In genomic region chrX:102604327-102604726, GRCh38 we compare ENCODE assay signal across 2 cellular contexts.
TF ChIP-seq lines count a peak whose summit lies in the region.

No MANE protein-coding gene starts in this region.

TF ChIP-seq in GM12878, 131 proteins besides CTCF, POLR2A, EP300 and RAD21:
- TF ChIP-seq SMC3 (IDR thresholded peaks at IDR 0.05; ENCODE audit: borderline replicate concordance, low read length) (no peak), NFXL1 (IDR thresholded peaks at IDR 0.05; ENCODE audit: borderline replicate concordance) (no peak), ZBED1 (IDR thresholded peaks at IDR 0.05; ENCODE audit: borderline replicate concordance) (no peak), TBL1XR1 (IDR thresholded peaks at IDR 0.05; ENCODE audit: low read depth, low read length) (no peak), SUPT20H (IDR thresholded peaks at IDR 0.05; ENCODE audit: borderline replicate concordance, control insufficient read depth, low read depth, low read length) (no peak), SUZ12 (IDR thresholded peaks at IDR 0.05; ENCODE audit: unreplicated experiment) (no peak)
- TF ChIP-seq, protein P1, sequence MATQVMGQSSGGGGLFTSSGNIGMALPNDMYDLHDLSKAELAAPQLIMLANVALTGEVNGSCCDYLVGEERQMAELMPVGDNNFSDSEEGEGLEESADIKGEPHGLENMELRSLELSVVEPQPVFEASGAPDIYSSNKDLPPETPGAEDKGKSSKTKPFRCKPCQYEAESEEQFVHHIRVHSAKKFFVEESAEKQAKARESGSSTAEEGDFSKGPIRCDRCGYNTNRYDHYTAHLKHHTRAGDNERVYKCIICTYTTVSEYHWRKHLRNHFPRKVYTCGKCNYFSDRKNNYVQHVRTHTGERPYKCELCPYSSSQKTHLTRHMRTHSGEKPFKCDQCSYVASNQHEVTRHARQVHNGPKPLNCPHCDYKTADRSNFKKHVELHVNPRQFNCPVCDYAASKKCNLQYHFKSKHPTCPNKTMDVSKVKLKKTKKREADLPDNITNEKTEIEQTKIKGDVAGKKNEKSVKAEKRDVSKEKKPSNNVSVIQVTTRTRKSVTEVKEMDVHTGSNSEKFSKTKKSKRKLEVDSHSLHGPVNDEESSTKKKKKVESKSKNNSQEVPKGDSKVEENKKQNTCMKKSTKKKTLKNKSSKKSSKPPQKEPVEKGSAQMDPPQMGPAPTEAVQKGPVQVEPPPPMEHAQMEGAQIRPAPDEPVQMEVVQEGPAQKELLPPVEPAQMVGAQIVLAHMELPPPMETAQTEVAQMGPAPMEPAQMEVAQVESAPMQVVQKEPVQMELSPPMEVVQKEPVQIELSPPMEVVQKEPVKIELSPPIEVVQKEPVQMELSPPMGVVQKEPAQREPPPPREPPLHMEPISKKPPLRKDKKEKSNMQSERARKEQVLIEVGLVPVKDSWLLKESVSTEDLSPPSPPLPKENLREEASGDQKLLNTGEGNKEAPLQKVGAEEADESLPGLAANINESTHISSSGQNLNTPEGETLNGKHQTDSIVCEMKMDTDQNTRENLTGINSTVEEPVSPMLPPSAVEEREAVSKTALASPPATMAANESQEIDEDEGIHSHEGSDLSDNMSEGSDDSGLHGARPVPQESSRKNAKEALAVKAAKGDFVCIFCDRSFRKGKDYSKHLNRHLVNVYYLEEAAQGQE (IDR thresholded peaks at IDR 0.05; ENCODE audit: low read depth, low read length): no peak
- TF ChIP-seq, protein P2, sequence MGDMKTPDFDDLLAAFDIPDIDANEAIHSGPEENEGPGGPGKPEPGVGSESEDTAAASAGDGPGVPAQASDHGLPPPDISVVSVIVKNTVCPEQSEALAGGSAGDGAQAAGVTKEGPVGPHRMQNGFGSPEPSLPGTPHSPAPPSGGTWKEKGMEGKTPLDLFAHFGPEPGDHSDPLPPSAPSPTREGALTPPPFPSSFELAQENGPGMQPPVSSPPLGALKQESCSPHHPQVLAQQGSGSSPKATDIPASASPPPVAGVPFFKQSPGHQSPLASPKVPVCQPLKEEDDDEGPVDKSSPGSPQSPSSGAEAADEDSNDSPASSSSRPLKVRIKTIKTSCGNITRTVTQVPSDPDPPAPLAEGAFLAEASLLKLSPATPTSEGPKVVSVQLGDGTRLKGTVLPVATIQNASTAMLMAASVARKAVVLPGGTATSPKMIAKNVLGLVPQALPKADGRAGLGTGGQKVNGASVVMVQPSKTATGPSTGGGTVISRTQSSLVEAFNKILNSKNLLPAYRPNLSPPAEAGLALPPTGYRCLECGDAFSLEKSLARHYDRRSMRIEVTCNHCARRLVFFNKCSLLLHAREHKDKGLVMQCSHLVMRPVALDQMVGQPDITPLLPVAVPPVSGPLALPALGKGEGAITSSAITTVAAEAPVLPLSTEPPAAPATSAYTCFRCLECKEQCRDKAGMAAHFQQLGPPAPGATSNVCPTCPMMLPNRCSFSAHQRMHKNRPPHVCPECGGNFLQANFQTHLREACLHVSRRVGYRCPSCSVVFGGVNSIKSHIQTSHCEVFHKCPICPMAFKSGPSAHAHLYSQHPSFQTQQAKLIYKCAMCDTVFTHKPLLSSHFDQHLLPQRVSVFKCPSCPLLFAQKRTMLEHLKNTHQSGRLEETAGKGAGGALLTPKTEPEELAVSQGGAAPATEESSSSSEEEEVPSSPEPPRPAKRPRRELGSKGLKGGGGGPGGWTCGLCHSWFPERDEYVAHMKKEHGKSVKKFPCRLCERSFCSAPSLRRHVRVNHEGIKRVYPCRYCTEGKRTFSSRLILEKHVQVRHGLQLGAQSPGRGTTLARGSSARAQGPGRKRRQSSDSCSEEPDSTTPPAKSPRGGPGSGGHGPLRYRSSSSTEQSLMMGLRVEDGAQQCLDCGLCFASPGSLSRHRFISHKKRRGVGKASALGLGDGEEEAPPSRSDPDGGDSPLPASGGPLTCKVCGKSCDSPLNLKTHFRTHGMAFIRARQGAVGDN (IDR thresholded peaks at IDR 0.05): no peak
- TF ChIP-seq, protein P3, sequence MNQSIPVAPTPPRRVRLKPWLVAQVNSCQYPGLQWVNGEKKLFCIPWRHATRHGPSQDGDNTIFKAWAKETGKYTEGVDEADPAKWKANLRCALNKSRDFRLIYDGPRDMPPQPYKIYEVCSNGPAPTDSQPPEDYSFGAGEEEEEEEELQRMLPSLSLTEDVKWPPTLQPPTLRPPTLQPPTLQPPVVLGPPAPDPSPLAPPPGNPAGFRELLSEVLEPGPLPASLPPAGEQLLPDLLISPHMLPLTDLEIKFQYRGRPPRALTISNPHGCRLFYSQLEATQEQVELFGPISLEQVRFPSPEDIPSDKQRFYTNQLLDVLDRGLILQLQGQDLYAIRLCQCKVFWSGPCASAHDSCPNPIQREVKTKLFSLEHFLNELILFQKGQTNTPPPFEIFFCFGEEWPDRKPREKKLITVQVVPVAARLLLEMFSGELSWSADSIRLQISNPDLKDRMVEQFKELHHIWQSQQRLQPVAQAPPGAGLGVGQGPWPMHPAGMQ (IDR thresholded peaks at IDR 0.05; ENCODE audit: borderline replicate concordance): no peak
TF ChIP-seq in GM12878: peak in this region for 0.

TF ChIP-seq in neural cell, 6 proteins besides CTCF, POLR2A, EP300 and RAD21:
- TF ChIP-seq TAF1 (IDR thresholded peaks at IDR 0.05; ENCODE audit: low read depth) (no peak), EZH2 (IDR thresholded peaks at IDR 0.05; ENCODE audit: borderline replicate concordance, insufficient read depth, low read length, poor library complexity, severe bottlenecking) (no peak), MXI1 (conservative IDR thresholded peaks at IDR 0.05; ENCODE audit: poor library complexity, severe bottlenecking) (no peak), SMC3 (conservative IDR thresholded peaks at IDR 0.05; ENCODE audit: poor library complexity) (no peak), POLR2AphosphoS5 (IDR thresholded peaks at IDR 0.05) (no peak)
- TF ChIP-seq, protein P1 (IDR thresholded peaks at IDR 0.05; ENCODE audit: borderline replicate concordance): no peak
